Comparison of ENCODE assay signal across 13 cellular contexts in genomic region chr10:79490400-79491081, GRCh38. TPM values are rescaled to one million over a fixed set of nuclear protein-coding genes. Genes with fewer than 3 reads are reported as not detected.
A peak's percentile ranks its signal among the peaks of the same experiment; 100 is the strongest.
DNase-seq lines count a peak whose midpoint lies in the region; ATAC-seq and TF ChIP-seq lines count a peak whose summit lies in the region.
"Had no signal": no experiment of that assay in that cellular context is flagged by ENCODE, and none has a peak within 500 bp of the region (broad histone marks: within the 10 kb centered on the region; RNA-seq: fewer than 3 reads in every experiment).

No MANE protein-coding gene starts in this region.

- H3K27me3 Mint-ChIP-seq in activated naive CD8-positive, alpha-beta T cell treated with anti-CD3 and anti-CD28 coated beads, Interleukin-2, amount 50 U/mL, for 24 hours = no peaks in the 10 kb centered on the region

- H3K27me3 ChIP-seq in gastroesophageal sphincter = no peaks in the 10 kb centered on the region
- H3K27me3 ChIP-seq: suprapubic skin had no signal

- DNase-seq in EH (ENCODE audit: low read depth) (peak; percentile 68), NCI-H510A treated with DMSO at 0.1 percent for 48 hours (lab: John Stamatoyannopoulos, UW) (peak; percentile 68), posterior vena cava (ENCODE audit: low spot score) (peak; percentile 66), NCI-H345 treated with DMSO at 0.1 percent for 48 hours (lab: John Stamatoyannopoulos, UW; ENCODE audit: unreplicated experiment) (no peak), SW480 (ENCODE audit: low spot score) (no peak)
- DNase-seq in activated naive CD8-positive, alpha-beta T cell treated with anti-CD3 and anti-CD28 coated beads, Interleukin-2, amount 50 U/mL, for 24 hours = no peak
- DNase-seq: aorta; foreskin keratinocyte; stimulated activated CD4-positive, alpha-beta T cell treated with anti-CD3 and anti-CD28 coated beads, Interleukin-1b, Interleukin-23, amount 100 ng/mL, for 48 hours; T-helper 1 cell had no signal

- no peak for TF ChIP-seq POLR2A in gastroesophageal sphincter (IDR thresholded peaks at IDR 0.05)

- H3K4me3 ChIP-seq in gastroesophageal sphincter = no peak overlapping the region
- H3K4me3 ChIP-seq: suprapubic skin had no signal

- no peaks in the 10 kb centered on the region for H3K9me3 ChIP-seq in gastroesophageal sphincter
- H3K9me3 ChIP-seq: suprapubic skin had no signal

- peaks cover 0 to 33% (median 9%) of the 10 kb centered on the region in 3 donors for H3K4me1 ChIP-seq in gastroesophageal sphincter

- ATAC-seq in gastroesophageal sphincter (peak; percentile 56), GM21526 (IDR thresholded peaks at IDR 0.05; ENCODE audit: low FRiP score, unreplicated experiment) (no peak)
- ATAC-seq in activated naive CD8-positive, alpha-beta T cell treated with anti-CD3 and anti-CD28 coated beads, Interleukin-2, amount 50 U/mL, for 24 hours = no peak

- peak overlapping the region in 3 of 4 donors; percentile 20 to 71 (median 57) for H3K27ac ChIP-seq in gastroesophageal sphincter
- H3K27ac ChIP-seq: foreskin keratinocyte, suprapubic skin had no signal

- TF ChIP-seq EP300 in gastroesophageal sphincter (IDR thresholded peaks at IDR 0.05) = no peak

- no peaks in the 10 kb centered on the region for H3K36me3 ChIP-seq in gastroesophageal sphincter
- H3K36me3 ChIP-seq: suprapubic skin had no signal

- 83 to 93% methylated on average over 2 to 4 of the region's 9 CpGs for WGBS in gastroesophageal sphincter (ENCODE audit: low coverage in 1 of 2), 2 donors

- no peak overlapping the region for H3K4me3 Mint-ChIP-seq in activated naive CD8-positive, alpha-beta T cell treated with anti-CD3 and anti-CD28 coated beads, Interleukin-2, amount 50 U/mL, for 24 hours

- no peak overlapping the region for H3K27ac Mint-ChIP-seq in activated naive CD8-positive, alpha-beta T cell treated with anti-CD3 and anti-CD28 coated beads, Interleukin-2, amount 50 U/mL, for 24 hours

- intact Hi-C loops in posterior vena cava (cut with DNase I) = no loop called here

- no peaks in the 10 kb centered on the region for H3K4me1 Mint-ChIP-seq in activated naive CD8-positive, alpha-beta T cell treated with anti-CD3 and anti-CD28 coated beads, Interleukin-2, amount 50 U/mL, for 24 hours

- no peak for TF ChIP-seq CTCF in gastroesophageal sphincter (IDR thresholded peaks at IDR 0.05)

- no peaks in the 10 kb centered on the region for H3K9me3 Mint-ChIP-seq in activated naive CD8-positive, alpha-beta T cell treated with anti-CD3 and anti-CD28 coated beads, Interleukin-2, amount 50 U/mL, for 24 hours

- H3K36me3 Mint-ChIP-seq in activated naive CD8-positive, alpha-beta T cell treated with anti-CD3 and anti-CD28 coated beads, Interleukin-2, amount 50 U/mL, for 24 hours (ENCODE audit: low read depth) = no peaks in the 10 kb centered on the region

RNA-seq across cellular contexts. Expression of gene EIF5AL1, which starts 21.8 kb away (rescaled TPM):
- total RNA-seq in gastroesophageal sphincter = under 1 TPM; 0.16 to 0.35 (median 0.23) TPM
- total RNA-seq in posterior vena cava = under 1 TPM; 0.19 to 0.37 TPM

RNA-seq across cellular contexts. Expression of gene ZCCHC24, which starts 45.1 kb away (rescaled TPM):
- total RNA-seq in gastroesophageal sphincter = 100 to 1,000 TPM in 1 of 4 donors, 10 to 100 TPM in 3; 60.5 to 186 (median 84.1) TPM
- 100 to 1,000 TPM; 113 to 125 TPM for total RNA-seq in posterior vena cava

Comparison
In these comparisons a context has a peak if more than half of its experiments do, and no peak if none do; other contexts are left out.
1. DNase-seq: peak in EH (single experiment), NCI-H510A treated with DMSO at 0.1 percent for 48 hours (single experiment) and posterior vena cava (single experiment); none in activated naive CD8-positive, alpha-beta T cell treated with anti-CD3 and anti-CD28 coated beads, Interleukin-2, amount 50 U/mL, for 24 hours (single experiment), NCI-H345 treated with DMSO at 0.1 percent for 48 hours (single experiment) and SW480 (single experiment).